ENCODE assay signal across 17 cellular contexts in genomic region chr11:113884361-113884836, GRCh38. TPM values are rescaled to one million over a fixed set of nuclear protein-coding genes. Genes with fewer than 3 reads are reported as not detected.
DNase-seq lines count a peak whose midpoint lies in the region; ATAC-seq and TF ChIP-seq lines count a peak whose summit lies in the region.
"Had no signal": no experiment of that assay in that cellular context is flagged by ENCODE, and none has a peak within 500 bp of the region (broad histone marks: within the 10 kb centered on the region; RNA-seq: fewer than 3 reads in every experiment).

No MANE protein-coding gene starts in this region.

- H3K4me1 ChIP-seq in endodermal cell (ENCODE audit: control insufficient read depth, insufficient read depth, low read length) = no peaks in the 10 kb centered on the region
- H3K4me1 ChIP-seq in liver (ENCODE audit: control insufficient read depth in 4 of 4, insufficient read depth in 4 of 4, low read length in 3 of 4) = no peaks in the 10 kb centered on the region
- H3K4me1 ChIP-seq: upper lobe of left lung had no signal

- H3K9ac ChIP-seq in endodermal cell (ENCODE audit: extremely low read depth, low read length, poor library complexity, severe bottlenecking) = peak overlapping the region; percentile 7
- H3K9ac ChIP-seq in liver (ENCODE audit: low read depth in 1 of 2, low read length in 2 of 2) = no peak overlapping the region

- TF ChIP-seq CTCF in endodermal cell (conservative IDR thresholded peaks at IDR 0.05) (no peak), liver (IDR thresholded peaks at IDR 0.05; ENCODE audit: low read depth, low read length, missing input control) (no peak)

- H3K27me3 ChIP-seq in endodermal cell (ENCODE audit: control insufficient read depth, insufficient read depth, low read length, poor library complexity, severe bottlenecking) (no peaks in the 10 kb centered on the region), liver (ENCODE audit: control insufficient read depth in 4 of 4, insufficient read depth in 4 of 4, low read length in 3 of 4) (no peaks in the 10 kb centered on the region)
- H3K27me3 ChIP-seq: upper lobe of left lung had no signal

- intact Hi-C loops in activated T-helper 1 cell treated with anti-CD3 and anti-CD28 coated beads, Interleukin-12 subunit alpha, Interleukin-12 subunit beta, Interleukin-2, Interleukin-4 antibody, amounts not matched to agents 30 ng/mL and 10 ng/mL and 1 ng/mL, durations not matched to agents 14 hours and 24 hours and 36 hours (cut with micrococcal nuclease) = no loop called here

- H3K4me3 ChIP-seq in endodermal cell (ENCODE audit: low read length) = no peak overlapping the region
- no peak overlapping the region for H3K4me3 ChIP-seq in liver (ENCODE audit: low read depth in 1 of 3, low read length in 3 of 3)
- H3K4me3 ChIP-seq: psoas muscle, upper lobe of left lung had no signal

- WGBS in endodermal cell (ENCODE audit: insufficient coverage in 1 of 2, insufficient read length in 1 of 2), 2 experiments = 58 to 69% methylated on average over 3 to 6 of the region's 7 CpGs
- WGBS in liver = 75% methylated on average over 7 of the region's 7 CpGs

- DNase-seq in EH (ENCODE audit: low read depth) = peak; percentile 53
- peak; percentile 62 for DNase-seq in M059J (ENCODE audit: low read depth)
- peak; percentile 84 for DNase-seq in endodermal cell
- DNase-seq in activated T-helper 1 cell treated with anti-CD3 and anti-CD28 coated beads, Interleukin-12 subunit alpha, Interleukin-12 subunit beta, Interleukin-2, Interleukin-4 antibody, amounts not matched to agents 30 ng/mL and 10 ng/mL and 1 ng/mL, durations not matched to agents 14 hours and 24 hours and 36 hours (ENCODE audit: low spot score) = no peak
- no peak for DNase-seq in NCI-H2107 (lab: John Stamatoyannopoulos, UW)
- DNase-seq: activated naive CD4-positive, alpha-beta T cell treated with anti-CD3 and anti-CD28 coated beads for 36 hours; HCEC 1CT; NCI-H1092; psoas muscle; stimulated activated CD4-positive, alpha-beta T cell treated with anti-CD3 and anti-CD28 coated beads, Interleukin-1b, Interleukin-23, amount 100 ng/mL, for 48 hours; upper lobe of left lung had no signal

- no peaks in the 10 kb centered on the region for H3K36me3 ChIP-seq in endodermal cell (ENCODE audit: control insufficient read depth, insufficient read depth, low read length)
- no peaks in the 10 kb centered on the region for H3K36me3 ChIP-seq in liver (ENCODE audit: control insufficient read depth in 4 of 4, insufficient read depth in 3 of 4, low read depth in 1 of 4, low read length in 3 of 4)
- H3K36me3 ChIP-seq: upper lobe of left lung had no signal

- H3K27ac ChIP-seq in endodermal cell (ENCODE audit: low read depth, low read length) (no peak overlapping the region), liver (ENCODE audit: low read depth in 1 of 2, low read length in 2 of 2) (no peak overlapping the region)
- H3K27ac ChIP-seq: psoas muscle, upper lobe of left lung had no signal

- ATAC-seq in GM21515 (IDR thresholded peaks at IDR 0.05; ENCODE audit: unreplicated experiment) (no peak), GM18519 (IDR thresholded peaks at IDR 0.05; ENCODE audit: low FRiP score, unreplicated experiment) (no peak)
- ATAC-seq: esophagus mucosa, psoas muscle, SK-N-SH treated with all-trans-retinoic acid at 6 μM for 48 hours had no signal

- H3K4me3 Mint-ChIP-seq in endodermal cell = no peak overlapping the region
- no peak overlapping the region for H3K4me3 Mint-ChIP-seq in activated T-helper 1 cell treated with anti-CD3 and anti-CD28 coated beads, Interleukin-12 subunit alpha, Interleukin-12 subunit beta, Interleukin-2, Interleukin-4 antibody, amounts not matched to agents 30 ng/mL and 10 ng/mL and 1 ng/mL, durations not matched to agents 14 hours and 24 hours and 36 hours
- H3K4me3 Mint-ChIP-seq: activated naive CD4-positive, alpha-beta T cell treated with anti-CD3 and anti-CD28 coated beads for 36 hours had no signal

- peaks cover 5% of the 10 kb centered on the region for H3K9me3 Mint-ChIP-seq in endodermal cell
- H3K9me3 Mint-ChIP-seq in activated T-helper 1 cell treated with anti-CD3 and anti-CD28 coated beads, Interleukin-12 subunit alpha, Interleukin-12 subunit beta, Interleukin-2, Interleukin-4 antibody, amounts not matched to agents 30 ng/mL and 10 ng/mL and 1 ng/mL, durations not matched to agents 14 hours and 24 hours and 36 hours = no peaks in the 10 kb centered on the region

- no peak for TF ChIP-seq RAD21 in liver (IDR thresholded peaks at IDR 0.05)

- H3K27ac Mint-ChIP-seq in endodermal cell = peak overlapping the region; percentile 87
- H3K27ac Mint-ChIP-seq in activated T-helper 1 cell treated with anti-CD3 and anti-CD28 coated beads, Interleukin-12 subunit alpha, Interleukin-12 subunit beta, Interleukin-2, Interleukin-4 antibody, amounts not matched to agents 30 ng/mL and 10 ng/mL and 1 ng/mL, durations not matched to agents 14 hours and 24 hours and 36 hours = no peak overlapping the region
- H3K27ac Mint-ChIP-seq: activated naive CD4-positive, alpha-beta T cell treated with anti-CD3 and anti-CD28 coated beads for 36 hours had no signal

- H3K36me3 Mint-ChIP-seq in endodermal cell (ENCODE audit: low read depth) = no peaks in the 10 kb centered on the region
- no peaks in the 10 kb centered on the region for H3K36me3 Mint-ChIP-seq in activated T-helper 1 cell treated with anti-CD3 and anti-CD28 coated beads, Interleukin-12 subunit alpha, Interleukin-12 subunit beta, Interleukin-2, Interleukin-4 antibody, amounts not matched to agents 30 ng/mL and 10 ng/mL and 1 ng/mL, durations not matched to agents 14 hours and 24 hours and 36 hours (ENCODE audit: low read depth)

- H3K27me3 Mint-ChIP-seq in endodermal cell (ENCODE audit: insufficient read depth) = no peaks in the 10 kb centered on the region
- peaks cover 7% of the 10 kb centered on the region for H3K27me3 Mint-ChIP-seq in activated T-helper 1 cell treated with anti-CD3 and anti-CD28 coated beads, Interleukin-12 subunit alpha, Interleukin-12 subunit beta, Interleukin-2, Interleukin-4 antibody, amounts not matched to agents 30 ng/mL and 10 ng/mL and 1 ng/mL, durations not matched to agents 14 hours and 24 hours and 36 hours (ENCODE audit: insufficient read depth)

- H3K9me3 ChIP-seq in endodermal cell (ENCODE audit: control insufficient read depth, low read length) (no peaks in the 10 kb centered on the region), liver (ENCODE audit: control insufficient read depth in 4 of 4, low read length in 3 of 4) (no peaks in the 10 kb centered on the region)
- H3K9me3 ChIP-seq: psoas muscle, upper lobe of left lung had no signal

- peaks cover 8% of the 10 kb centered on the region for H3K4me1 Mint-ChIP-seq in endodermal cell
- no peaks in the 10 kb centered on the region for H3K4me1 Mint-ChIP-seq in activated T-helper 1 cell treated with anti-CD3 and anti-CD28 coated beads, Interleukin-12 subunit alpha, Interleukin-12 subunit beta, Interleukin-2, Interleukin-4 antibody, amounts not matched to agents 30 ng/mL and 10 ng/mL and 1 ng/mL, durations not matched to agents 14 hours and 24 hours and 36 hours (ENCODE audit: low read depth)

TF ChIP-seq in liver, 16 proteins besides CTCF, POLR2A, EP300 and RAD21:
- TF ChIP-seq RXRA (IDR thresholded peaks at IDR 0.05) = no peak
- TF ChIP-seq, protein P1, sequence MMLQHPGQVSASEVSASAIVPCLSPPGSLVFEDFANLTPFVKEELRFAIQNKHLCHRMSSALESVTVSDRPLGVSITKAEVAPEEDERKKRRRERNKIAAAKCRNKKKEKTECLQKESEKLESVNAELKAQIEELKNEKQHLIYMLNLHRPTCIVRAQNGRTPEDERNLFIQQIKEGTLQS (IDR thresholded peaks at IDR 0.05) = peak; percentile 43

RNA-seq across cellular contexts. Expression of gene USP28, which starts 9.0 kb away (rescaled TPM):
- total RNA-seq in M059J (2014; rRNA removed; shearing (Covaris generic)) = 29.7 and 39.0 TPM in 2 replicates
- 10 to 100 TPM; 67.0 to 73.7 TPM for total RNA-seq in endodermal cell
- 53.9 TPM for polyA plus RNA-seq in endodermal cell (2013, experiment 1 of 2)
- polyA plus RNA-seq in endodermal cell (2013, experiment 2 of 2) = 48.2 TPM
- total RNA-seq in liver = 10 to 100 TPM; 10.0 to 20.3 TPM
- polyA plus RNA-seq in liver = 1 to 10 TPM; 5.1 to 7.5 TPM
- 29.0 and 30.9 TPM in 2 replicates for total RNA-seq in activated T-helper 1 cell treated with anti-CD3 and anti-CD28 coated beads, Interleukin-12 subunit alpha, Interleukin-12 subunit beta, Interleukin-2, Interleukin-4 antibody, amounts not matched to agents 30 ng/mL and 10 ng/mL and 1 ng/mL, durations not matched to agents 14 hours and 24 hours and 36 hours

RNA-seq across cellular contexts. Expression of gene HTR3B, which starts 20.2 kb away (rescaled TPM):
- not detected in 2 replicates for total RNA-seq in M059J (2014; rRNA removed; shearing (Covaris generic))
- total RNA-seq in endodermal cell = not detected
- polyA plus RNA-seq in endodermal cell (2013, experiment 1 of 2) = not detected
- not detected for polyA plus RNA-seq in endodermal cell (2013, experiment 2 of 2)
- total RNA-seq in liver = not detected
- polyA plus RNA-seq in liver = not detected
- total RNA-seq in activated T-helper 1 cell treated with anti-CD3 and anti-CD28 coated beads, Interleukin-12 subunit alpha, Interleukin-12 subunit beta, Interleukin-2, Interleukin-4 antibody, amounts not matched to agents 30 ng/mL and 10 ng/mL and 1 ng/mL, durations not matched to agents 14 hours and 24 hours and 36 hours = not detected in 2 replicates
- total RNA-seq: activated naive CD4-positive, alpha-beta T cell treated with anti-CD3 and anti-CD28 coated beads for 36 hours; HT-29; psoas muscle; upper lobe of left lung had no signal

Comparison
In these comparisons a context has a peak if more than half of its experiments do, and no peak if none do; other contexts are left out.
1. DNase-seq: peak in EH (single experiment), M059J (single experiment) and endodermal cell (single experiment); none in activated T-helper 1 cell treated with anti-CD3 and anti-CD28 coated beads, Interleukin-12 subunit alpha, Interleukin-12 subunit beta, Interleukin-2, Interleukin-4 antibody, amounts not matched to agents 30 ng/mL and 10 ng/mL and 1 ng/mL, durations not matched to agents 14 hours and 24 hours and 36 hours (single experiment) and NCI-H2107 (single experiment).